ENCODE assay signal across 29 cellular contexts in the genomic region with DNA sequence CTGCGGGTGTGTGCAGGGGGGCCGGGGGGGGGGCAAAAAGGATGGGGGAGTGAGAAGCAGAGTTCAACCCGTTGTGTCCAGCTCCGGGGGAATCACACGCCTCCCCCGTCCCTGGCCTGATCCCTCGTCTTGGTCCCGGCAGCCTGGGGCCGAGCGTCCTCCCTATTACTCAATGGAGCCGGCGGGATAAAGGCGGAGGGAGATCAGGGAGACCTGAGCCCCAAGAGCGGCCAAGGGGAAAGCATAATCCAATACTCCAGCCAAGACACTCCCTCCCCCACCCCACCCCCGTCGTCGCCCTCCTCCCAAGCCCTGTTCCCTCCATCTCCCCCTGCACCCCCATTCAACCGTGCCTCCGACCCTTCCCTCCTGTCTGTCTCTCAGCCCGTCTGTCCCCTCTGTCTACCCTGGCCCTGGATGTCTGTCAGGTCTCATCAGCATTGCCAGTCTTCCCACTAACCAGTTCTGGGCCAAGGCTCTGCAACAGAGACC. TPM values are rescaled to one million over a fixed set of nuclear protein-coding genes. Genes with fewer than 3 reads are reported as not detected.
A peak's percentile ranks its signal among the peaks of the same experiment; 100 is the strongest.
DNase-seq lines count a peak whose midpoint lies in the region; ATAC-seq and TF ChIP-seq lines count a peak whose summit lies in the region.
"Had no signal": no experiment of that assay in that cellular context is flagged by ENCODE, and none has a peak within 500 bp of the region (broad histone marks: within the 10 kb centered on the region; RNA-seq: fewer than 3 reads in every experiment).

No MANE protein-coding gene starts in this region.

- intact Hi-C loops in CD8-positive, alpha-beta T cell (cut with DNase I, micrococcal nuclease): no loop called here

- H3K36me3 ChIP-seq in CD8-positive, alpha-beta T cell (ENCODE audit: insufficient read depth, low read length): peaks cover 2% of the 10 kb centered on the region
- H3K36me3 ChIP-seq in HUES6 (ENCODE audit: control insufficient read depth, insufficient read depth, low read length): peaks cover 15% of the 10 kb centered on the region
- H3K36me3 ChIP-seq: ovary had no signal

- H3K27ac Mint-ChIP-seq in CD8-positive, alpha-beta T cell: no peak overlapping the region
- H3K27ac Mint-ChIP-seq in glutamatergic neuron (ENCODE audit: unreplicated experiment) (no peak overlapping the region), neural crest cell (ENCODE audit: unreplicated experiment) (no peak overlapping the region)
- H3K27ac Mint-ChIP-seq: activated CD4-positive, alpha-beta T cell treated with anti-CD3 and anti-CD28 coated beads, Interleukin-2, amount 10 ng/mL, durations not matched to agents 24 days and 14 days had no signal

- no peak for ATAC-seq in CD8-positive, alpha-beta T cell
- ATAC-seq in GM18511 (IDR thresholded peaks at IDR 0.05; ENCODE audit: unreplicated experiment) (no peak), HG02678 (IDR thresholded peaks at IDR 0.05; ENCODE audit: unreplicated experiment) (no peak), GM18870 (IDR thresholded peaks at IDR 0.05; ENCODE audit: unreplicated experiment) (no peak), GM18868 (IDR thresholded peaks at IDR 0.05; ENCODE audit: unreplicated experiment) (no peak)

- no peak overlapping the region for H3K4me3 ChIP-seq in CD8-positive, alpha-beta T cell (ENCODE audit: low read depth, low read length)
- H3K4me3 ChIP-seq in HUES6 (ENCODE audit: low read depth, low read length): peak overlapping the region; percentile 47; the same call in 1 of the 2 replicates
- H3K4me3 ChIP-seq: colonic mucosa, ovary, upper lobe of left lung had no signal

- peaks cover 34% of the 10 kb centered on the region for H3K4me1 Mint-ChIP-seq in CD8-positive, alpha-beta T cell (ENCODE audit: low read depth)
- H3K4me1 Mint-ChIP-seq in glutamatergic neuron (ENCODE audit: low read depth, unreplicated experiment): peaks cover 8% of the 10 kb centered on the region
- H3K4me1 Mint-ChIP-seq in neural crest cell: peaks cover 27% of the 10 kb centered on the region

- H3K27ac ChIP-seq in CD8-positive, alpha-beta T cell (ENCODE audit: low read depth, low read length): no peak overlapping the region
- H3K27ac ChIP-seq in HUES6 (ENCODE audit: low read depth, low read length): no peak overlapping the region
- H3K27ac ChIP-seq: colonic mucosa, HL-60, ovary, upper lobe of left lung, VCaP had no signal

- CTCF ChIA-PET in CD8-positive, alpha-beta T cell (lab: Charles Lee): interaction anchor here (1.0 to 1.1 kb wide), 2 partner anchors 17 to 34 kb away, joined by 3 read pairs; a partner anchor contains a TSS

- H3K27me3 ChIP-seq in CD8-positive, alpha-beta T cell (ENCODE audit: insufficient read depth, low read length): peaks cover 37% of the 10 kb centered on the region
- peaks cover 74% of the 10 kb centered on the region for H3K27me3 ChIP-seq in HUES6 (ENCODE audit: control insufficient read depth, insufficient read depth, low read length)

- H3K9ac ChIP-seq in HUES6 (ENCODE audit: low read length): no peak overlapping the region

- H3K4me1 ChIP-seq in CD8-positive, alpha-beta T cell (ENCODE audit: insufficient read depth, low read length): peaks cover 17% of the 10 kb centered on the region
- H3K4me1 ChIP-seq in HUES6 (ENCODE audit: control insufficient read depth, insufficient read depth, low read length): peaks cover 40% of the 10 kb centered on the region

- no peaks in the 10 kb centered on the region for H3K9me3 ChIP-seq in CD8-positive, alpha-beta T cell (ENCODE audit: low read length)
- no peaks in the 10 kb centered on the region for H3K9me3 ChIP-seq in HUES6 (ENCODE audit: control insufficient read depth, insufficient read depth, low read depth, low read length)
- H3K9me3 ChIP-seq: colonic mucosa, heart right ventricle, ovary, upper lobe of left lung had no signal

- no peaks in the 10 kb centered on the region for H3K9me3 Mint-ChIP-seq in CD8-positive, alpha-beta T cell
- H3K9me3 Mint-ChIP-seq in glutamatergic neuron (ENCODE audit: unreplicated experiment): peaks cover 4% of the 10 kb centered on the region
- H3K9me3 Mint-ChIP-seq in neural crest cell: no peaks in the 10 kb centered on the region
- H3K9me3 Mint-ChIP-seq: activated CD4-positive, alpha-beta T cell treated with anti-CD3 and anti-CD28 coated beads, Interleukin-2, amount 10 ng/mL, durations not matched to agents 24 days and 14 days; activated T-cell treated with anti-CD3 and anti-CD28 coated beads, Interleukin-2, amount 50 U/mL, for 4 hours had no signal

- POLR2A ChIA-PET in CD8-positive, alpha-beta T cell (lab: Charles Lee): no interaction called here

- H3K27me3 Mint-ChIP-seq in CD8-positive, alpha-beta T cell (ENCODE audit: low read depth): peaks cover 40% of the 10 kb centered on the region
- H3K27me3 Mint-ChIP-seq in glutamatergic neuron (ENCODE audit: unreplicated experiment): peaks cover 38% of the 10 kb centered on the region
- peaks cover 51% of the 10 kb centered on the region for H3K27me3 Mint-ChIP-seq in neural crest cell (ENCODE audit: low read depth)

- H3K4me3 Mint-ChIP-seq in CD8-positive, alpha-beta T cell: peak overlapping the region; percentile 58
- peak overlapping the region; percentile 62 for H3K4me3 Mint-ChIP-seq in glutamatergic neuron (ENCODE audit: unreplicated experiment)
- peak overlapping the region; percentile 67 for H3K4me3 Mint-ChIP-seq in neural crest cell

- no peak for TF ChIP-seq CTCF in CD8-positive, alpha-beta T cell (IDR thresholded peaks at IDR 0.05)
- TF ChIP-seq CTCF in glutamatergic neuron (IDR thresholded peaks at IDR 0.05; ENCODE audit: partially characterized antibody, unreplicated experiment) (no peak), neural crest cell (conservative IDR thresholded peaks at IDR 0.05) (no peak)

- H3K36me3 Mint-ChIP-seq in CD8-positive, alpha-beta T cell: peaks cover 12% of the 10 kb centered on the region
- no peaks in the 10 kb centered on the region for H3K36me3 Mint-ChIP-seq in glutamatergic neuron (ENCODE audit: unreplicated experiment)
- peaks cover 23% of the 10 kb centered on the region for H3K36me3 Mint-ChIP-seq in neural crest cell (ENCODE audit: low read depth)

- DNase-seq in CD8-positive, alpha-beta T cell: no peak
- DNase-seq in glutamatergic neuron (no peak), neural crest cell (ENCODE audit: low read depth, low spot score) (no peak)
- DNase-seq: activated CD4-positive, alpha-beta T cell treated with anti-CD3 and anti-CD28 coated beads, Interleukin-2, amount 10 ng/mL, durations not matched to agents 24 days and 14 days; activated T-cell treated with anti-CD3 and anti-CD28 coated beads, Interleukin-2, amount 50 U/mL, for 4 hours; amniotic stem cell; colonic mucosa; DND-41; effector memory CD4-positive, alpha-beta T cell; left cardiac atrium; NCI-H1436; NCI-H446; NCI-H774; OCI-M1; small intestine; stimulated activated CD4-positive, alpha-beta T cell treated with anti-CD3 and anti-CD28 coated beads, Interleukin-1b, Interleukin-23, amount 100 ng/mL, for 48 hours; stimulated activated CD8-positive, alpha-beta memory T cell treated with anti-CD3 and anti-CD28 coated beads, Interleukin-4, amount 100 ng/mL, for 48 hours; T-helper 9 cell had no signal

RNA-seq across cellular contexts. Expression of a gene that starts 2.6 kb away (rescaled TPM):
- not detected for total RNA-seq in CD8-positive, alpha-beta T cell
- total RNA-seq in glutamatergic neuron (ENCODE audit: unreplicated experiment) (12.0 TPM), neural crest cell (5.1 and 5.6 TPM in 2 replicates)
- total RNA-seq: activated CD4-positive, alpha-beta T cell treated with anti-CD3 and anti-CD28 coated beads, Interleukin-2, amount 10 ng/mL, durations not matched to agents 24 days and 14 days; activated T-cell treated with anti-CD3 and anti-CD28 coated beads, Interleukin-2, amount 50 U/mL, for 4 hours; fibroblast of villous mesenchyme; heart right ventricle; left cardiac atrium; ovary; upper lobe of left lung had no signal

RNA-seq across cellular contexts. Expression of a gene that starts 16.8 kb away (rescaled TPM):
- 100 to 1,000 TPM; 113 to 119 TPM for total RNA-seq in CD8-positive, alpha-beta T cell
- total RNA-seq in glutamatergic neuron (ENCODE audit: unreplicated experiment): 62.8 TPM
- 242 and 247 TPM in 2 replicates for total RNA-seq in neural crest cell

RNA-seq across cellular contexts. Expression of a gene that starts 24.7 kb away (rescaled TPM):
- not detected for total RNA-seq in CD8-positive, alpha-beta T cell
- not detected for total RNA-seq in glutamatergic neuron (ENCODE audit: unreplicated experiment)
- total RNA-seq in neural crest cell: not detected in 2 replicates
- total RNA-seq: activated CD4-positive, alpha-beta T cell treated with anti-CD3 and anti-CD28 coated beads, Interleukin-2, amount 10 ng/mL, durations not matched to agents 24 days and 14 days; activated T-cell treated with anti-CD3 and anti-CD28 coated beads, Interleukin-2, amount 50 U/mL, for 4 hours; fibroblast of villous mesenchyme had no signal

RNA-seq across cellular contexts. Expression of a gene that starts 49.4 kb away (rescaled TPM):
- not detected for total RNA-seq in CD8-positive, alpha-beta T cell
- not detected for total RNA-seq in glutamatergic neuron (ENCODE audit: unreplicated experiment)
- not detected in 2 replicates for total RNA-seq in neural crest cell
- total RNA-seq: activated CD4-positive, alpha-beta T cell treated with anti-CD3 and anti-CD28 coated beads, Interleukin-2, amount 10 ng/mL, durations not matched to agents 24 days and 14 days; fibroblast of villous mesenchyme; left cardiac atrium had no signal
